Comparison of ENCODE assay signal across 9 cellular contexts in the genomic region with DNA sequence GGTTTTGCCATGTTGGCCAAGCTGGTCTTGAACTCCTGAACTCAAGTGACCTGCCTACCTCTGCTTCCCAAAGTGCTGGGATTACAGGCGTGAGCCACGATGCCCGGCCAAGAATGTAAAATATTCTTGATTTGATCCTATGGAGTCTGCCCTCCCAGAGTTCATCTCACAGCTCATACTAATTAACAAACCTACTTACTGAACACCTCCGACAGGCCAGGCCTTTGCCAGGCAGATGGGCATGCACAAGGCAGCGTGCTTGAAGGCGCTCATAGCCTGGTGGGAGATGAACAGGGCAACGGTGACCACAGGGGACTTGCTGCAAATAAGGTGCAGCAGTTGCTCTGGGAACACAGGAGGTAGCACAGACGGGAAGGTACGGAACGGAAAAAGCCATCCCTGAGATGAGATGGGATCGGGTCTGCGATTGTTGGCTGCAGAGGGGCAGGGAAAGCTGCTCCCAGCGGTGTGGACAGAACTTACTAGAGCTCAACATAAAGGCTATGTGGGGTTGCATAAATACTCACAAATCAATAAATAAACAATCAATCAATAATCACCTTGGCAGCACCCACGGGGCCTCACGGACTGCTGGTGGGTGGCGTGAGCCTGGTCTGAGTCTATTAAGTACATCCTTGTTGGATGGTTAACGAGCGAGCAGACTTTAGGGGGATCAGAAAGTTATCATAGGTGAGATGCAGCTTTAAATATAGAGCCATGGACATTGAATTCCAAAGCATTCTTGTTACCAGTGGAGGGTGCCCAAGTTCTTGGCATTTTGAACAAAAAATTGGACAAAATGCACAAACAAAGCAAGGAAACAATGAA. TPM values are rescaled to one million over a fixed set of nuclear protein-coding genes. Genes with fewer than 3 reads are reported as not detected.
A peak's percentile ranks its signal among the peaks of the same experiment; 100 is the strongest.
DNase-seq lines count a peak whose midpoint lies in the region; ATAC-seq and TF ChIP-seq lines count a peak whose summit lies in the region.
"Had no signal": no experiment of that assay in that cellular context is flagged by ENCODE, and none has a peak within 500 bp of the region (broad histone marks: within the 10 kb centered on the region; RNA-seq: fewer than 3 reads in every experiment).

No MANE protein-coding gene starts in this region.

- no peak for DNase-seq in AG09309 (ENCODE audit: low read depth)
- DNase-seq in Peyer's patch = no peak
- no peak for DNase-seq in esophagus muscularis mucosa (ENCODE audit: extremely low spot score)
- DNase-seq in osteocyte (ENCODE audit: extremely low spot score, unreplicated experiment) = no peak
- no peak for DNase-seq in NCI-H1417 (lab: John Stamatoyannopoulos, UW)
- DNase-seq in NCI-H128 (lab: John Stamatoyannopoulos, UW; ENCODE audit: unreplicated experiment) = no peak
- no peak for DNase-seq in stimulated activated naive B cell treated with anti-CD40 and anti-IgM and Interleukin-4, amounts not matched to agents 10 μg/mL and 1 μg/mL and 100 μg/mL, for 72 hours
- DNase-seq in stimulated activated naive CD8-positive, alpha-beta T cell treated with anti-CD3 and anti-CD28 coated beads, Interleukin-15, Interleukin-2, amounts not matched to agents 100 U/mL and 50 U/mL, for 24 hours = no peak
- DNase-seq: activated T-cell treated with anti-CD3 and anti-CD28 coated beads for 4 hours had no signal

- intact Hi-C loops in esophagus muscularis mucosa (cut with DNase I) = no loop called here

- H3K9me3 ChIP-seq in Peyer's patch = no peaks in the 10 kb centered on the region
- H3K9me3 ChIP-seq in esophagus muscularis mucosa = no peaks in the 10 kb centered on the region

- no peaks in the 10 kb centered on the region for H3K36me3 ChIP-seq in Peyer's patch
- H3K36me3 ChIP-seq in esophagus muscularis mucosa = no peaks in the 10 kb centered on the region

- H3K4me3 ChIP-seq in AG09309 (ENCODE audit: control insufficient read depth, low read depth, low read length) = peak overlapping the region; percentile 45
- peak overlapping the region in 3 of 4 donors; percentile 20 to 35 (median 26) for H3K4me3 ChIP-seq in Peyer's patch
- H3K4me3 ChIP-seq in esophagus muscularis mucosa = peak overlapping the region; percentile 49 to 54 (median 52)

- no peak for ATAC-seq in stimulated activated naive B cell treated with anti-CD40 and anti-IgM and Interleukin-4, amounts not matched to agents 10 μg/mL and 1 μg/mL and 100 μg/mL, for 72 hours (replicated peaks)
- no peak for ATAC-seq in stimulated activated naive CD8-positive, alpha-beta T cell treated with anti-CD3 and anti-CD28 coated beads, Interleukin-15, Interleukin-2, amounts not matched to agents 100 U/mL and 50 U/mL, for 24 hours

- peak overlapping the region; percentile 69 for H3K4me3 Mint-ChIP-seq in osteocyte (ENCODE audit: unreplicated experiment)
- peak overlapping the region in 1 of 2 donors; percentile 32 for H3K4me3 Mint-ChIP-seq in stimulated activated naive B cell treated with anti-CD40 and anti-IgM and Interleukin-4, amounts not matched to agents 10 μg/mL and 1 μg/mL and 100 μg/mL, for 72 hours

- TF ChIP-seq EP300 in esophagus muscularis mucosa (IDR thresholded peaks at IDR 0.05) = no peak

- H3K36me3 Mint-ChIP-seq in osteocyte (ENCODE audit: unreplicated experiment) = no peaks in the 10 kb centered on the region
- no peaks in the 10 kb centered on the region for H3K36me3 Mint-ChIP-seq in stimulated activated naive B cell treated with anti-CD40 and anti-IgM and Interleukin-4, amounts not matched to agents 10 μg/mL and 1 μg/mL and 100 μg/mL, for 72 hours

- H3K27ac Mint-ChIP-seq in osteocyte (ENCODE audit: unreplicated experiment) = peak overlapping the region; percentile 78
- H3K27ac Mint-ChIP-seq in stimulated activated naive B cell treated with anti-CD40 and anti-IgM and Interleukin-4, amounts not matched to agents 10 μg/mL and 1 μg/mL and 100 μg/mL, for 72 hours = no peak overlapping the region

- TF ChIP-seq POLR2A in Peyer's patch (IDR thresholded peaks at IDR 0.05) (no peak), esophagus muscularis mucosa (IDR thresholded peaks at IDR 0.05; ENCODE audit: low read depth) (no peak)

- H3K9me3 Mint-ChIP-seq in osteocyte (ENCODE audit: unreplicated experiment) = no peaks in the 10 kb centered on the region
- H3K9me3 Mint-ChIP-seq in stimulated activated naive B cell treated with anti-CD40 and anti-IgM and Interleukin-4, amounts not matched to agents 10 μg/mL and 1 μg/mL and 100 μg/mL, for 72 hours = no peaks in the 10 kb centered on the region

- H3K4me1 ChIP-seq in Peyer's patch (peaks cover 0 to 5% (median 0%) of the 10 kb centered on the region in 4 donors), esophagus muscularis mucosa (peaks cover 3 to 21% (median 16%) of the 10 kb centered on the region in 4 donors)

- no peaks in the 10 kb centered on the region for H3K27me3 ChIP-seq in Peyer's patch
- H3K27me3 ChIP-seq in esophagus muscularis mucosa = no peaks in the 10 kb centered on the region

- peaks cover 8% of the 10 kb centered on the region for H3K4me1 Mint-ChIP-seq in osteocyte (ENCODE audit: unreplicated experiment)
- H3K4me1 Mint-ChIP-seq in stimulated activated naive B cell treated with anti-CD40 and anti-IgM and Interleukin-4, amounts not matched to agents 10 μg/mL and 1 μg/mL and 100 μg/mL, for 72 hours = peaks cover 0 to 3% of the 10 kb centered on the region in 2 donors

- 79% methylated on average over 18 of the region's 18 CpGs for WGBS in esophagus muscularis mucosa

- TF ChIP-seq CTCF in AG09309 (IDR thresholded peaks at IDR 0.05; ENCODE audit: control insufficient read depth, insufficient read depth, low read depth, low read length, missing control alignments) (peak; percentile 25), Peyer's patch (IDR thresholded peaks at IDR 0.05) (no peak), esophagus muscularis mucosa (IDR thresholded peaks at IDR 0.05) (no peak), osteocyte (IDR thresholded peaks at IDR 0.05) (no peak)

- H3K27ac ChIP-seq in Peyer's patch = no peak overlapping the region
- H3K27ac ChIP-seq in esophagus muscularis mucosa (replicated peaks in 1 of 4) = peak overlapping the region; percentile 21 to 58 (median 35)

- no peaks in the 10 kb centered on the region for H3K27me3 Mint-ChIP-seq in osteocyte (ENCODE audit: unreplicated experiment)
- H3K27me3 Mint-ChIP-seq in stimulated activated naive B cell treated with anti-CD40 and anti-IgM and Interleukin-4, amounts not matched to agents 10 μg/mL and 1 μg/mL and 100 μg/mL, for 72 hours = no peaks in the 10 kb centered on the region

RNA-seq across cellular contexts. Expression of a gene that starts 4.7 kb away (rescaled TPM):
- total RNA-seq in Peyer's patch (1 to 10 TPM in 1 of 4 donors, under 1 TPM in 1, not detected in 2; 0.70 to 1.1 TPM), esophagus muscularis mucosa (1 to 10 TPM in 1 of 4 donors, under 1 TPM in 1, not detected in 2; 0.63 to 2.2 TPM), osteocyte (0.73 and 0.86 TPM in 2 replicates)

RNA-seq across cellular contexts. Expression of a gene that starts 13.3 kb away (rescaled TPM):
- total RNA-seq in Peyer's patch = 10 to 100 TPM; 13.5 to 21.5 (median 19.6) TPM
- 10 to 100 TPM in 2 of 4 donors, 1 to 10 TPM in 2; 9.1 to 16.2 (median 10.9) TPM for total RNA-seq in esophagus muscularis mucosa
- 13.7 and 17.9 TPM in 2 replicates for total RNA-seq in osteocyte

RNA-seq across cellular contexts. Expression of a gene that starts 40.1 kb away (rescaled TPM):
- total RNA-seq in Peyer's patch (not detected), esophagus muscularis mucosa (10 to 100 TPM in 1 of 4 donors, 1 to 10 TPM in 3; 2.6 to 15.2 (median 3.7) TPM), osteocyte (0.59 TPM in 1 of 2 replicates, not detected in the other)

Comparison
In these comparisons a context has a peak if more than half of its experiments do, and no peak if none do; other contexts are left out.
1. H3K27ac ChIP-seq: peak in esophagus muscularis mucosa (4 of 4); none in Peyer's patch (0 of 4).
2. Peak in every context shown above with its lines, with median percentiles within 50 percentile points of each other: H3K4me3 ChIP-seq.